ENCODE assay signal across 13 cellular contexts in the genomic region with DNA sequence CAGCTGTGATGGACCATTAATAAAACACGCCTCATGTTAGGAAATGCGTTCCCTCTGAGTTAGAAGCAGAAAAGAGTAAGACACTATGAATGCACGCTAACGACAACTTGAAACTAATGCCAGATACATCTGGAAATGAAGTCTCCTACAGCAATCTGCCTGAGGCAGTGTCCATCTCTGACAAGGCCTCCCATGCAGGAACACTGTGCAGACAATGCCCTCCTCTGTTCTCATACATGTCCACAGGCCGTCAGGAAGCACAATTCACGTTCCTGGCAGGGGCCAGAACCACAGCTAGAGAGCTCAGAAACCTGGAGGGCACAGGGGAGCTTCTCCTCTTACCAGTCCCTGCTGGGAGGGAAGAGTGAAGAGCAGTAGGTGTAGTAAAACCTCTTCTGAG. TPM values are rescaled to one million over a fixed set of nuclear protein-coding genes. Genes with fewer than 3 reads are reported as not detected.
DNase-seq lines count a peak whose midpoint lies in the region; ATAC-seq, FAIRE-seq and TF ChIP-seq lines count a peak whose summit lies in the region.
"Had no signal": no experiment of that assay in that cellular context is flagged by ENCODE, and none has a peak within 500 bp of the region (broad histone marks: within the 10 kb centered on the region; RNA-seq: fewer than 3 reads in every experiment).

No MANE protein-coding gene starts in this region.

- ATAC-seq in CD4-positive, CD25-positive, alpha-beta regulatory T cell (ENCODE audit: low read depth in 2 of 2): no peak
- ATAC-seq in GM21786 (IDR thresholded peaks at IDR 0.05; ENCODE audit: unreplicated experiment): no peak

- TF ChIP-seq POLR2A in Peyer's patch (IDR thresholded peaks at IDR 0.05): no peak

- peaks cover 11 to 61% (median 35%) of the 10 kb centered on the region in 4 donors for H3K4me1 Mint-ChIP-seq in CD4-positive, CD25-positive, alpha-beta regulatory T cell

- no peaks in the 10 kb centered on the region for H3K9me3 ChIP-seq in CD4-positive, CD25-positive, alpha-beta regulatory T cell (ENCODE audit: control insufficient read depth in 2 of 2, low read length in 2 of 2)
- H3K9me3 ChIP-seq in Peyer's patch: no peaks in the 10 kb centered on the region
- H3K9me3 ChIP-seq: spleen had no signal

- H3K27ac Mint-ChIP-seq in CD4-positive, CD25-positive, alpha-beta regulatory T cell: peak overlapping the region in 1 of 3 donors; percentile 25

- TF ChIP-seq CTCF in Peyer's patch (IDR thresholded peaks at IDR 0.05): no peak

- H3K9me3 Mint-ChIP-seq in CD4-positive, CD25-positive, alpha-beta regulatory T cell: no peaks in the 10 kb centered on the region

- H3K36me3 Mint-ChIP-seq in CD4-positive, CD25-positive, alpha-beta regulatory T cell: peaks cover 26% of the 10 kb centered on the region

- no peak overlapping the region for H3K4me3 Mint-ChIP-seq in CD4-positive, CD25-positive, alpha-beta regulatory T cell

- H3K4me1 ChIP-seq in CD4-positive, CD25-positive, alpha-beta regulatory T cell (ENCODE audit: control insufficient read depth, insufficient read depth, low read length, poor library complexity, severe bottlenecking): peaks cover 11% of the 10 kb centered on the region
- peaks cover 0 to 42% (median 7%) of the 10 kb centered on the region in 4 donors for H3K4me1 ChIP-seq in Peyer's patch

- no peak overlapping the region for H3K4me3 ChIP-seq in CD4-positive, CD25-positive, alpha-beta regulatory T cell (ENCODE audit: low read depth, low read length)
- no peak overlapping the region for H3K4me3 ChIP-seq in Peyer's patch
- H3K4me3 ChIP-seq: spleen had no signal

- no peaks in the 10 kb centered on the region for H3K27me3 Mint-ChIP-seq in CD4-positive, CD25-positive, alpha-beta regulatory T cell

- peak overlapping the region; percentile 24 for H3K27ac ChIP-seq in CD4-positive, CD25-positive, alpha-beta regulatory T cell (ENCODE audit: insufficient read depth, low read length, poor library complexity, severe bottlenecking)
- H3K27ac ChIP-seq in Peyer's patch: peak overlapping the region; percentile 31 to 81 (median 66)

- no peaks in the 10 kb centered on the region for H3K27me3 ChIP-seq in CD4-positive, CD25-positive, alpha-beta regulatory T cell (ENCODE audit: control insufficient read depth, insufficient read depth, low read length)
- H3K27me3 ChIP-seq in Peyer's patch: no peaks in the 10 kb centered on the region
- H3K27me3 ChIP-seq: spleen had no signal

- no peak for FAIRE-seq in RCC 7860 (lab: Jason Lieb, UNC)

- DNase-seq in CD4-positive, CD25-positive, alpha-beta regulatory T cell: no peak
- DNase-seq in Peyer's patch (no peak), epidermal melanocyte (ENCODE audit: insufficient read length, low spot score) (peak; percentile 74), pons (ENCODE audit: low spot score) (peak; percentile 76), RCC 7860 (ENCODE audit: low spot score) (no peak)
- no peak for DNase-seq in central memory CD4-positive, alpha-beta T cell
- no peak for DNase-seq in activated T-cell treated with anti-CD3 and anti-CD28 coated beads, Interleukin-2, amount 50 U/mL, for 1 hour
- DNase-seq: activated CD4-positive, alpha-beta T cell treated with anti-CD3 and anti-CD28 coated beads, Interleukin-2, amount 50 U/mL, for 48 hours; activated gamma-delta T cell; effector CD4-positive, alpha-beta T cell; NCI-H1694 treated with DMSO at 0.1 percent for 48 hours; spleen had no signal

- peaks cover 34% of the 10 kb centered on the region for H3K36me3 ChIP-seq in CD4-positive, CD25-positive, alpha-beta regulatory T cell (ENCODE audit: control insufficient read depth, insufficient read depth, low read length)
- peaks cover 0 to 22% (median 0%) of the 10 kb centered on the region in 3 donors for H3K36me3 ChIP-seq in Peyer's patch

RNA-seq across cellular contexts. Expression of a gene that starts 41.3 kb away (rescaled TPM):
- 9.0 TPM for total RNA-seq in CD4-positive, CD25-positive, alpha-beta regulatory T cell
- polyA plus RNA-seq in CD4-positive, CD25-positive, alpha-beta regulatory T cell: under 1 TPM in 2 of 4 donors, not detected in 2; 0.17 to 0.26 TPM
- 100 to 1,000 TPM in 2 of 4 donors, 10 to 100 TPM in 2; 18.2 to 329 (median 117) TPM for total RNA-seq in Peyer's patch

Comparison
In these comparisons a context has a peak if more than half of its experiments do, and no peak if none do; other contexts are left out.
1. DNase-seq: peak in epidermal melanocyte (single experiment) and pons (single experiment); none in CD4-positive, CD25-positive, alpha-beta regulatory T cell (0 of 3), Peyer's patch (0 of 3), central memory CD4-positive, alpha-beta T cell (single experiment), activated T-cell treated with anti-CD3 and anti-CD28 coated beads, Interleukin-2, amount 50 U/mL, for 1 hour (single experiment) and RCC 7860 (single experiment).